1 cellular context compared by ENCODE assay signal in genomic region chr2:208794288-208794975, GRCh38.
A peak's percentile ranks its signal among the peaks of the same experiment; 100 is the strongest.
TF ChIP-seq lines count a peak whose summit lies in the region.

No MANE protein-coding gene starts in this region.

TF ChIP-seq in HepG2, 621 proteins besides CTCF, POLR2A, EP300 and RAD21 (continued from another document):
- TF ChIP-seq FOXA1 (IDR thresholded peaks at IDR 0.05) (no peak), FOXA1 (CRISPR knock-in tag; IDR thresholded peaks at IDR 0.05) (peak; percentile 46; the same call in 1 of the 2 replicates), MTF1 (CRISPR knock-in tag; IDR thresholded peaks at IDR 0.05) (no peak), NFAT5 (CRISPR knock-in tag; IDR thresholded peaks at IDR 0.05) (no peak), BCL6 (CRISPR knock-in tag; IDR thresholded peaks at IDR 0.05) (peak; percentile 89), HNRNPK (IDR thresholded peaks at IDR 0.05; ENCODE audit: low read depth, low read length, poor library complexity, severe bottlenecking) (no peak)
